In the genomic region with DNA sequence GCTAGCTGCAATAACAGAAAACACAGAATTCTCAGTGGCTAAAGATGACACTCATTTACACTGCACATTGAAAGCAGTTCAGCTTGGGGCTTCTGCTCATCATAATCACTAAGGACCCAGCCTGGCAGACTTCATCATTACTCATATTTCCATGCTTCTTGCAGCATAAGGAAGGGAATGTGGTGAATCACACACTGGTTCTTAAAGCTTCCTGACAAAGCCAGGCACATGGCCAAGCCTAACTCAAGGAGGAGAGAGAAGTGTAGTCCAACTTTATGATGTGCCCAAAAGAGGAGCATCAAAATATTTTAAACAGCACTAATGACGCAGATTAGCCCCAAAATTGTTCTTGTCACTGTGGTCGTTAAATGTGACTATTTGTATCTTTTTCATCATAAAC, we compare ENCODE assay signal across 12 cellular contexts.
A peak's percentile ranks its signal among the peaks of the same experiment; 100 is the strongest.
DNase-seq lines count a peak whose midpoint lies in the region; ATAC-seq, FAIRE-seq and TF ChIP-seq lines count a peak whose summit lies in the region.
"Had no signal": no experiment of that assay in that cellular context is flagged by ENCODE, and none has a peak within 500 bp of the region (broad histone marks: within the 10 kb centered on the region; RNA-seq: fewer than 3 reads in every experiment).

No MANE protein-coding gene starts in this region.

- H3K4me2 ChIP-seq in H1 (ENCODE audit: insufficient read depth in 1 of 2, low read depth in 2 of 2, low read length in 2 of 2), result no peak overlapping the region

- TF ChIP-seq EP300 in H1 (IDR thresholded peaks at IDR 0.05; ENCODE audit: borderline replicate concordance in 1 of 2, low read depth in 2 of 2, low read length in 2 of 2), result no peak

- H2BK120ac ChIP-seq in H1 (replicated peaks; ENCODE audit: low read depth, low read length), result no peak overlapping the region

- no peaks in the 10 kb centered on the region for H3K79me1 ChIP-seq in H1 (ENCODE audit: low read depth, low read length)

- H2BK15ac ChIP-seq in H1 (ENCODE audit: low read length), result no peak overlapping the region

- no peak overlapping the region for H3K56ac ChIP-seq in H1 (replicated peaks; ENCODE audit: insufficient read length, low read depth, low read length)

- CTCF ChIA-PET in H1 (lab: Charles Lee; ENCODE audit: partially characterized antibody), result interaction anchor here (0.6 kb wide), 1 partner anchor 520 kb away, joined by 4 read pairs; no protein-coding TSS in a partner anchor

- H4K20me1 ChIP-seq in H1 (replicated peaks in 1 of 2; ENCODE audit: control insufficient read depth in 1 of 2, insufficient read depth in 2 of 2, low read length in 2 of 2), result no peaks in the 10 kb centered on the region

- no peaks in the 10 kb centered on the region for H3K9me3 ChIP-seq in H1 (ENCODE audit: insufficient read depth in 2 of 2, low read depth in 1 of 2, low read length in 1 of 2)
- H3K9me3 ChIP-seq: heart left ventricle had no signal

- no peak overlapping the region for H4K5ac ChIP-seq in H1 (ENCODE audit: insufficient read length, low read depth, low read length)

- H2AK5ac ChIP-seq in H1 (ENCODE audit: low read depth, low read length), result no peak overlapping the region

- ATAC-seq in GM18519 (IDR thresholded peaks at IDR 0.05; ENCODE audit: low FRiP score, unreplicated experiment), result no peak
- ATAC-seq: heart left ventricle had no signal

- no peak overlapping the region for H3K14ac ChIP-seq in H1 (ENCODE audit: insufficient read length)

- H3K27me3 ChIP-seq in H1 (replicated peaks in 1 of 4; ENCODE audit: control insufficient read depth in 3 of 4, extremely low read depth in 1 of 4, insufficient read depth in 3 of 4, low read length in 3 of 4), result no peaks in the 10 kb centered on the region
- H3K27me3 ChIP-seq: heart left ventricle had no signal

- no peak overlapping the region for H4K91ac ChIP-seq in H1 (replicated peaks; ENCODE audit: insufficient read length, low read length)

- H3K4ac ChIP-seq in H1 (replicated peaks; ENCODE audit: insufficient read length, low read depth, low read length), result no peak overlapping the region

- POLR2A ChIA-PET in H1 (lab: Charles Lee; ENCODE audit: partially characterized antibody), result no interaction called here

- no peaks in the 10 kb centered on the region for H3K36me3 ChIP-seq in H1 (ENCODE audit: control insufficient read depth in 2 of 4, insufficient read depth in 4 of 4, low read length in 3 of 4)
- H3K36me3 ChIP-seq: heart left ventricle had no signal

- in situ Hi-C loops in Caki2 (cut with HindIII; ENCODE audit: low pct_unique_long_range_greater_than_20kb, low sequenced_read_pairs), result no loop called here

- no peak for TF ChIP-seq POLR2A in H1 (IDR thresholded peaks at IDR 0.05; ENCODE audit: control extremely low read depth in 1 of 2, low read depth in 2 of 2, low read length in 2 of 2)

- H3K23ac ChIP-seq in H1 (ENCODE audit: insufficient read length), result no peak overlapping the region

- H2BK20ac ChIP-seq in H1 (ENCODE audit: low read length), result no peak overlapping the region

- WGBS in H1 (ENCODE audit: extremely low coverage in 1 of 2, insufficient coverage in 1 of 2, insufficient read length in 1 of 2, insufficient replicate concordance in 2 of 2, low coverage in 1 of 2, low lambda C conversion rate in 2 of 2, missing lambda C conversion rate in 1 of 2), 2 experiments, result 47% methylated on average over 2 of the region's 2 CpGs; no CpG with 5 or more reads in 1 of the 2 experiments

- peak overlapping the region; percentile 42; the same call in 1 of the 2 replicates for H2AFZ ChIP-seq in H1 (ENCODE audit: low read length)

- H2BK12ac ChIP-seq in H1 (ENCODE audit: low read depth, low read length), result no peak overlapping the region

- FAIRE-seq in H1 (lab: Jason Lieb, UNC) (no peak), frontal cortex (lab: Jason Lieb, UNC) (no peak)

- H3K4me3 ChIP-seq in H1 (ENCODE audit: extremely low read depth in 1 of 4, insufficient read depth in 2 of 4, low read depth in 3 of 4, low read length in 4 of 4), result no peak overlapping the region
- H3K4me3 ChIP-seq: heart left ventricle had no signal

- H4K8ac ChIP-seq in H1 (ENCODE audit: extremely low read depth, insufficient read depth, low read length), result no peak overlapping the region

- TF ChIP-seq RAD21 in H1 (IDR thresholded peaks at IDR 0.05 in 1 of 2, conservative IDR thresholded peaks at IDR 0.05 in 1 of 2; ENCODE audit: low read depth in 2 of 2, low read length in 2 of 2), result no peak

- H3K9ac ChIP-seq in H1 (replicated peaks in 1 of 4; ENCODE audit: extremely low read depth in 1 of 4, low read depth in 3 of 4, low read length in 3 of 4), result no peak overlapping the region

- DNase-seq in Caki2 (ENCODE audit: low read depth), result peak; percentile 63
- DNase-seq in NCI-H446 (lab: John Stamatoyannopoulos, UW), result peak; percentile 95 to 96
- DNase-seq in H1 (ENCODE audit: low read depth in 1 of 2, low spot score in 2 of 2), result no peak
- DNase-seq in non-pigmented ciliary epithelial cell (ENCODE audit: low read depth), result peak; percentile 98
- no peak for DNase-seq in GM20000 (ENCODE audit: low spot score)
- DNase-seq in frontal cortex (ENCODE audit: low spot score in 2 of 2), result no peak
- DNase-seq in NCI-H2081 treated with DMSO at 0.1 percent for 48 hours (lab: John Stamatoyannopoulos, UW), result no peak
- DNase-seq: activated naive CD8-positive, alpha-beta T cell treated with anti-CD3 and anti-CD28 coated beads for 36 hours; heart left ventricle; NCI-H2081; stimulated activated naive CD4-positive, alpha-beta T cell had no signal

- no peak overlapping the region for H3K18ac ChIP-seq in H1 (ENCODE audit: extremely low read depth, low read length)

- H3K4me1 ChIP-seq in H1 (replicated peaks in 1 of 4; ENCODE audit: control insufficient read depth in 3 of 4, insufficient read depth in 4 of 4, low read length in 3 of 4), result peaks cover 0 to 4% (median under 1%) of the 10 kb centered on the region in 4 experiments; a peak in 1 of 7 replicates
- H3K4me1 ChIP-seq: heart left ventricle had no signal

- no peak overlapping the region for H2BK5ac ChIP-seq in H1 (ENCODE audit: low read depth, low read length)

- no peaks in the 10 kb centered on the region for H3K79me2 ChIP-seq in H1 (ENCODE audit: control insufficient read depth in 1 of 2, insufficient read depth in 2 of 2, low read length in 2 of 2)

- no peaks in the 10 kb centered on the region for H3K23me2 ChIP-seq in H1 (ENCODE audit: low read depth, low read length)

- TF ChIP-seq CTCF in H1 (IDR thresholded peaks at IDR 0.05; ENCODE audit: control extremely low read depth in 1 of 3, insufficient read depth in 1 of 3, low read depth in 1 of 3, low read length in 3 of 3) (no peak), GM20000 (IDR thresholded peaks at IDR 0.05; ENCODE audit: extremely low read depth, missing control alignments) (no peak)

- H3K27ac ChIP-seq in H1 (ENCODE audit: low read depth, low read length), result no peak overlapping the region
- H3K27ac ChIP-seq: heart left ventricle had no signal

TF ChIP-seq in H1, 55 proteins besides CTCF, POLR2A, EP300 and RAD21 (continues in another document):
- no peak for TF ChIP-seq ATF3 (IDR thresholded peaks at IDR 0.05; ENCODE audit: insufficient read depth, low read depth, low read length)
- no peak for TF ChIP-seq RNF2 (IDR thresholded peaks at IDR 0.05; ENCODE audit: borderline replicate concordance, low read depth, low read length, missing control alignments, poor library complexity, severe bottlenecking)
- no peak for TF ChIP-seq SP1 (IDR thresholded peaks at IDR 0.05; ENCODE audit: low read depth, low read length)
- no peak for TF ChIP-seq SRF (IDR thresholded peaks at IDR 0.05; ENCODE audit: low read depth, low read length)
- no peak for TF ChIP-seq CHD1 (IDR thresholded peaks at IDR 0.05; ENCODE audit: low read depth, low read length)
- no peak for TF ChIP-seq SIX5 (IDR thresholded peaks at IDR 0.05; ENCODE audit: low read depth, low read length)
- no peak for TF ChIP-seq GABPA (IDR thresholded peaks at IDR 0.05; ENCODE audit: borderline replicate concordance, insufficient read depth, low read length)
- TF ChIP-seq RBBP5 (IDR thresholded peaks at IDR 0.05; ENCODE audit: borderline replicate concordance, low read depth, low read length), result no peak
- no peak for TF ChIP-seq KDM1A (IDR thresholded peaks at IDR 0.05; ENCODE audit: borderline replicate concordance, low read length)
- TF ChIP-seq SP4 (IDR thresholded peaks at IDR 0.05; ENCODE audit: low read length), result no peak
- TF ChIP-seq ZNF274 (IDR thresholded peaks at IDR 0.05; ENCODE audit: borderline replicate concordance, extremely low read depth, low read length), result no peak
- TF ChIP-seq SAP30 (IDR thresholded peaks at IDR 0.05; ENCODE audit: insufficient read depth, insufficient replicate concordance, low read length), result no peak
- TF ChIP-seq YY1 (IDR thresholded peaks at IDR 0.05; ENCODE audit: low read depth, low read length), result no peak
- no peak for TF ChIP-seq HDAC2 (IDR thresholded peaks at IDR 0.05; ENCODE audit: borderline replicate concordance in 1 of 2, low read depth in 2 of 2, low read length in 2 of 2)
- TF ChIP-seq RXRA (IDR thresholded peaks at IDR 0.05; ENCODE audit: insufficient read depth, low read depth, low read length), result no peak

Comparison
In these comparisons a context has a peak if more than half of its experiments do, and no peak if none do; other contexts are left out.
1. DNase-seq: peak in Caki2 (single experiment), NCI-H446 (2 of 2) and non-pigmented ciliary epithelial cell (single experiment); none in H1 (0 of 2), GM20000 (single experiment), frontal cortex (0 of 2) and NCI-H2081 treated with DMSO at 0.1 percent for 48 hours (single experiment).